Comparison of ENCODE assay signal across 1 cellular context in the genomic region with DNA sequence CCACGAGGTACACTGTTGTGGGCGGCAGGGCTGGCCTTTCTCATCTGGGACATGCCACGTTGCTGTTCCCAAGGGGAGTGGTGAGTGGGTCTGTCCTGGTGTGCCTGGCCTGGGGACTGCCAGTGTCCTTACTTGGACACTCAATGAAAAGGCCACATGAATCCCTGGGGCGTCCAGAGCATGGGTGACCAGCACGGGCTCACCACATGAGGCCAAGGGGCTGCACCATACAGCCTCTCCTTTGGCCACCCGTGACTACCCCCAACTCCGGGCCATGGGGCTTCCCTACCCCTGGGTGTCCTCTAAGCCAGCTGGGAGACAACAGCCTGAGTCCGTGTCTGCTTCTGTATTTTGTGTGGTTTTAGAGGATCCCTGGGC.
A peak's percentile ranks its signal among the peaks of the same experiment; 100 is the strongest.
TF ChIP-seq lines count a peak whose summit lies in the region.

No MANE protein-coding gene starts in this region.

TF ChIP-seq in K562, 482 proteins besides CTCF, POLR2A, EP300 and RAD21 (continued from another document):
- TF ChIP-seq, protein P1, sequence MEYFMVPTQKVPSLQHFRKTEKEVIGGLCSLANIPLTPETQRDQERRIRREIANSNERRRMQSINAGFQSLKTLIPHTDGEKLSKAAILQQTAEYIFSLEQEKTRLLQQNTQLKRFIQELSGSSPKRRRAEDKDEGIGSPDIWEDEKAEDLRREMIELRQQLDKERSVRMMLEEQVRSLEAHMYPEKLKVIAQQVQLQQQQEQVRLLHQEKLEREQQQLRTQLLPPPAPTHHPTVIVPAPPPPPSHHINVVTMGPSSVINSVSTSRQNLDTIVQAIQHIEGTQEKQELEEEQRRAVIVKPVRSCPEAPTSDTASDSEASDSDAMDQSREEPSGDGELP (CRISPR knock-in tag; IDR thresholded peaks at IDR 0.05; ENCODE audit: borderline replicate concordance): no peak
- TF ChIP-seq, protein P2, sequence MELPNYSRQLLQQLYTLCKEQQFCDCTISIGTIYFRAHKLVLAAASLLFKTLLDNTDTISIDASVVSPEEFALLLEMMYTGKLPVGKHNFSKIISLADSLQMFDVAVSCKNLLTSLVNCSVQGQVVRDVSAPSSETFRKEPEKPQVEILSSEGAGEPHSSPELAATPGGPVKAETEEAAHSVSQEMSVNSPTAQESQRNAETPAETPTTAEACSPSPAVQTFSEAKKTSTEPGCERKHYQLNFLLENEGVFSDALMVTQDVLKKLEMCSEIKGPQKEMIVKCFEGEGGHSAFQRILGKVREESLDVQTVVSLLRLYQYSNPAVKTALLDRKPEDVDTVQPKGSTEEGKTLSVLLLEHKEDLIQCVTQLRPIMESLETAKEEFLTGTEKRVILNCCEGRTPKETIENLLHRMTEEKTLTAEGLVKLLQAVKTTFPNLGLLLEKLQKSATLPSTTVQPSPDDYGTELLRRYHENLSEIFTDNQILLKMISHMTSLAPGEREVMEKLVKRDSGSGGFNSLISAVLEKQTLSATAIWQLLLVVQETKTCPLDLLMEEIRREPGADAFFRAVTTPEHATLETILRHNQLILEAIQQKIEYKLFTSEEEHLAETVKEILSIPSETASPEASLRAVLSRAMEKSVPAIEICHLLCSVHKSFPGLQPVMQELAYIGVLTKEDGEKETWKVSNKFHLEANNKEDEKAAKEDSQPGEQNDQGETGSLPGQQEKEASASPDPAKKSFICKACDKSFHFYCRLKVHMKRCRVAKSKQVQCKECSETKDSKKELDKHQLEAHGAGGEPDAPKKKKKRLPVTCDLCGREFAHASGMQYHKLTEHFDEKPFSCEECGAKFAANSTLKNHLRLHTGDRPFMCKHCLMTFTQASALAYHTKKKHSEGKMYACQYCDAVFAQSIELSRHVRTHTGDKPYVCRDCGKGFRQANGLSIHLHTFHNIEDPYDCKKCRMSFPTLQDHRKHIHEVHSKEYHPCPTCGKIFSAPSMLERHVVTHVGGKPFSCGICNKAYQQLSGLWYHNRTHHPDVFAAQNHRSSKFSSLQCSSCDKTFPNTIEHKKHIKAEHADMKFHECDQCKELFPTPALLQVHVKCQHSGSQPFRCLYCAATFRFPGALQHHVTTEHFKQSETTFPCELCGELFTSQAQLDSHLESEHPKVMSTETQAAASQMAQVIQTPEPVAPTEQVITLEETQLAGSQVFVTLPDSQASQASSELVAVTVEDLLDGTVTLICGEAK (IDR thresholded peaks at IDR 0.05): no peak
- TF ChIP-seq, protein P2 (CRISPR knock-in tag; IDR thresholded peaks at IDR 0.05): no peak
- no peak for TF ChIP-seq CXXC5 (CRISPR knock-in tag; IDR thresholded peaks at IDR 0.05)
- peak; percentile 14; the same call in 1 of the 2 replicates for TF ChIP-seq PRMT5 (CRISPR knock-in tag; IDR thresholded peaks at IDR 0.05)
- TF ChIP-seq HDAC6 (IDR thresholded peaks at IDR 0.05; ENCODE audit: low read depth, low read length): no peak
- TF ChIP-seq SMARCC2 (IDR thresholded peaks at IDR 0.05; ENCODE audit: low read depth): no peak
- TF ChIP-seq GTF2A2 (tag; IDR thresholded peaks at IDR 0.05): no peak
- no peak for TF ChIP-seq RUNX1 (IDR thresholded peaks at IDR 0.05; ENCODE audit: low read depth)
- TF ChIP-seq SNRNP70 (optimal IDR thresholded peaks at IDR 0.05; ENCODE audit: low read depth, low read length): no peak
- TF ChIP-seq ZNF668 (CRISPR knock-in tag; IDR thresholded peaks at IDR 0.05): no peak
- no peak for TF ChIP-seq NCOA6 (IDR thresholded peaks at IDR 0.05)
- no peak for TF ChIP-seq STAT5B (CRISPR knock-in tag; IDR thresholded peaks at IDR 0.05)
- peak in 1 of 3 experiments; percentile 14 for TF ChIP-seq YY1 (IDR thresholded peaks at IDR 0.05; ENCODE audit: borderline replicate concordance in 1 of 3, control insufficient read depth in 1 of 3, extremely low read depth in 1 of 3, insufficient read depth in 3 of 3, insufficient read length in 1 of 3, insufficient replicate concordance in 2 of 3, low read depth in 1 of 3, low read length in 2 of 3)
- TF ChIP-seq SMARCE1 (IDR thresholded peaks at IDR 0.05): no peak
- no peak for TF ChIP-seq PCBP1 (IDR thresholded peaks at IDR 0.05; ENCODE audit: low read depth, low read length, poor library complexity, severe bottlenecking)
- 0 out of 2 replicates have a peak, but pooled peaks have one; percentile 24 for TF ChIP-seq KLF1 (tag; IDR thresholded peaks at IDR 0.05)
- no peak for TF ChIP-seq ARID3B (CRISPR knock-in tag; IDR thresholded peaks at IDR 0.05; ENCODE audit: borderline replicate concordance)
- no peak for TF ChIP-seq NFYB (IDR thresholded peaks at IDR 0.05; ENCODE audit: extremely low read depth, insufficient read length)
- TF ChIP-seq, protein P3, sequence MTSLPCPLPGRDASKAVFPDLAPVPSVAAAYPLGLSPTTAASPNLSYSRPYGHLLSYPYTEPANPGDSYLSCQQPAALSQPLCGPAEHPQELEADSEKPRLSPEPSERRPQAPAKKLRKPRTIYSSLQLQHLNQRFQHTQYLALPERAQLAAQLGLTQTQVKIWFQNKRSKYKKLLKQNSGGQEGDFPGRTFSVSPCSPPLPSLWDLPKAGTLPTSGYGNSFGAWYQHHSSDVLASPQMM (CRISPR knock-in tag; IDR thresholded peaks at IDR 0.05): peak; percentile 29; the same call in 1 of the 2 replicates
- no peak for TF ChIP-seq MCM2 (IDR thresholded peaks at IDR 0.05; ENCODE audit: low read depth)
- TF ChIP-seq RNF219 (CRISPR knock-in tag; IDR thresholded peaks at IDR 0.05): 0 out of 2 replicates have a peak, but pooled peaks have one; percentile 63
- no peak for TF ChIP-seq ZNF431 (CRISPR knock-in tag; IDR thresholded peaks at IDR 0.05)
- TF ChIP-seq ZNF696 (CRISPR knock-in tag; conservative IDR thresholded peaks at IDR 0.05): no peak
- no peak for TF ChIP-seq BRD4 (IDR thresholded peaks at IDR 0.05)
- TF ChIP-seq, protein P4, sequence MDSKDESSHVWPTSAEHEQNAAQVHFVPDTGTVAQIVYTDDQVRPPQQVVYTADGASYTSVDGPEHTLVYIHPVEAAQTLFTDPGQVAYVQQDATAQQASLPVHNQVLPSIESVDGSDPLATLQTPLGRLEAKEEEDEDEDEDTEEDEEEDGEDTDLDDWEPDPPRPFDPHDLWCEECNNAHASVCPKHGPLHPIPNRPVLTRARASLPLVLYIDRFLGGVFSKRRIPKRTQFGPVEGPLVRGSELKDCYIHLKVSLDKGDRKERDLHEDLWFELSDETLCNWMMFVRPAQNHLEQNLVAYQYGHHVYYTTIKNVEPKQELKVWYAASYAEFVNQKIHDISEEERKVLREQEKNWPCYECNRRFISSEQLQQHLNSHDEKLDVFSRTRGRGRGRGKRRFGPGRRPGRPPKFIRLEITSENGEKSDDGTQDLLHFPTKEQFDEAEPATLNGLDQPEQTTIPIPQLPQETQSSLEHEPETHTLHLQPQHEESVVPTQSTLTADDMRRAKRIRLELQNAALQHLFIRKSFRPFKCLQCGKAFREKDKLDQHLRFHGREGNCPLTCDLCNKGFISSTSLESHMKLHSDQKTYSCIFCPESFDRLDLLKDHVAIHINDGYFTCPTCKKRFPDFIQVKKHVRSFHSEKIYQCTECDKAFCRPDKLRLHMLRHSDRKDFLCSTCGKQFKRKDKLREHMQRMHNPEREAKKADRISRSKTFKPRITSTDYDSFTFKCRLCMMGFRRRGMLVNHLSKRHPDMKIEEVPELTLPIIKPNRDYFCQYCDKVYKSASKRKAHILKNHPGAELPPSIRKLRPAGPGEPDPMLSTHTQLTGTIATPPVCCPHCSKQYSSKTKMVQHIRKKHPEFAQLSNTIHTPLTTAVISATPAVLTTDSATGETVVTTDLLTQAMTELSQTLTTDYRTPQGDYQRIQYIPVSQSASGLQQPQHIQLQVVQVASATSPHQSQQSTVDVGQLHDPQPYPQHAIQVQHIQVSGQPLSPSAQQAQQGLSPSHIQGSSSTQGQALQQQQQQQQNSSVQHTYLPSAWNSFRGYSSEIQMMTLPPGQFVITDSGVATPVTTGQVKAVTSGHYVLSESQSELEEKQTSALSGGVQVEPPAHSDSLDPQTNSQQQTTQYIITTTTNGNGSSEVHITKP (IDR thresholded peaks at IDR 0.05; ENCODE audit: partially characterized antibody): no peak
- TF ChIP-seq, protein P5, sequence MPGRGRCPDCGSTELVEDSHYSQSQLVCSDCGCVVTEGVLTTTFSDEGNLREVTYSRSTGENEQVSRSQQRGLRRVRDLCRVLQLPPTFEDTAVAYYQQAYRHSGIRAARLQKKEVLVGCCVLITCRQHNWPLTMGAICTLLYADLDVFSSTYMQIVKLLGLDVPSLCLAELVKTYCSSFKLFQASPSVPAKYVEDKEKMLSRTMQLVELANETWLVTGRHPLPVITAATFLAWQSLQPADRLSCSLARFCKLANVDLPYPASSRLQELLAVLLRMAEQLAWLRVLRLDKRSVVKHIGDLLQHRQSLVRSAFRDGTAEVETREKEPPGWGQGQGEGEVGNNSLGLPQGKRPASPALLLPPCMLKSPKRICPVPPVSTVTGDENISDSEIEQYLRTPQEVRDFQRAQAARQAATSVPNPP (IDR thresholded peaks at IDR 0.05; ENCODE audit: borderline replicate concordance, insufficient read depth, insufficient read length): no peak
- TF ChIP-seq HDAC8 (tag; IDR thresholded peaks at IDR 0.05): no peak
- TF ChIP-seq TFAM (CRISPR knock-in tag; conservative IDR thresholded peaks at IDR 0.05): no peak
- TF ChIP-seq ID3 (CRISPR knock-in tag; IDR thresholded peaks at IDR 0.05): no peak
- TF ChIP-seq ID3 (tag; IDR thresholded peaks at IDR 0.05): 0 out of 2 replicates have a peak, but pooled peaks have one; percentile 26
- TF ChIP-seq TCFL5 (CRISPR knock-in tag; conservative IDR thresholded peaks at IDR 0.05): no peak
- TF ChIP-seq ZNF507 (tag; conservative IDR thresholded peaks at IDR 0.05): no peak
- 0 out of 2 replicates have a peak, but pooled peaks have one; percentile 8 for TF ChIP-seq NR4A1 (CRISPR knock-in tag; IDR thresholded peaks at IDR 0.05)
- no peak for TF ChIP-seq NR4A1 (tag; IDR thresholded peaks at IDR 0.05)
- TF ChIP-seq EWSR1 (IDR thresholded peaks at IDR 0.05; ENCODE audit: borderline replicate concordance, low read depth, partially characterized antibody): no peak
- TF ChIP-seq MLX (CRISPR knock-in tag; conservative IDR thresholded peaks at IDR 0.05): no peak
